In genomic region chr3:61736506-61736905, GRCh38 we compare ENCODE assay signal across 24 cellular contexts.
DNase-seq lines count a peak whose midpoint lies in the region; ATAC-seq, FAIRE-seq and TF ChIP-seq lines count a peak whose summit lies in the region.
"Had no signal": no experiment of that assay in that cellular context is flagged by ENCODE, and none has a peak within 500 bp of the region (broad histone marks: within the 10 kb centered on the region; RNA-seq: fewer than 3 reads in every experiment).

No MANE protein-coding gene starts in this region.

- H3K4me2 ChIP-seq in astrocyte (ENCODE audit: low read length) (no peak overlapping the region), keratinocyte (ENCODE audit: control insufficient read depth, extremely low read depth, insufficient read depth, low read depth, low read length) (no peak overlapping the region)

- H3K4me3 Mint-ChIP-seq in astrocyte (ENCODE audit: unreplicated experiment) = no peak overlapping the region
- H3K4me3 Mint-ChIP-seq: B cell, CD14-positive monocyte had no signal

- H3K9me1 ChIP-seq in keratinocyte (ENCODE audit: control insufficient read depth, extremely low read depth, insufficient read depth, low read length) = no peaks in the 10 kb centered on the region

- no peak overlapping the region for H3K27ac Mint-ChIP-seq in astrocyte (ENCODE audit: unreplicated experiment)
- H3K27ac Mint-ChIP-seq: B cell, CD14-positive monocyte had no signal

- H3K36me3 Mint-ChIP-seq in astrocyte (ENCODE audit: low read depth, unreplicated experiment) = no peaks in the 10 kb centered on the region
- H3K36me3 Mint-ChIP-seq: CD14-positive monocyte had no signal

- H3K9me3 ChIP-seq in astrocyte (ENCODE audit: insufficient read depth, low read depth, low read length) (no peaks in the 10 kb centered on the region), keratinocyte (ENCODE audit: control insufficient read depth, low read depth, low read length) (no peaks in the 10 kb centered on the region)
- H3K9me3 ChIP-seq: SJCRH30 had no signal

- H2AFZ ChIP-seq in astrocyte (ENCODE audit: low read depth, low read length) (no peak overlapping the region), keratinocyte (ENCODE audit: control insufficient read depth, low read length) (no peak overlapping the region)

- H3K4me1 Mint-ChIP-seq in astrocyte (ENCODE audit: low read depth, unreplicated experiment) = peaks cover 2% of the 10 kb centered on the region
- H3K4me1 Mint-ChIP-seq: B cell, CD14-positive monocyte had no signal

- DNase-seq in A172 (ENCODE audit: low spot score) (peak; percentile 21), HT1080 (ENCODE audit: low read depth) (peak; percentile 47), astrocyte (ENCODE audit: low read depth) (peak; percentile 3), keratinocyte (ENCODE audit: low read depth, low spot score) (no peak), OCI-M2 (lab: John Stamatoyannopoulos, UW; ENCODE audit: unreplicated experiment) (no peak), NCI-H2196 treated with DMSO at 0.1 percent for 48 hours (lab: John Stamatoyannopoulos, UW; ENCODE audit: unreplicated experiment) (no peak)
- no peak for DNase-seq in activated CD4-positive, alpha-beta T cell treated with anti-CD3 and anti-CD28 coated beads for 48 hours
- DNase-seq: DMS53, EL, GOT3, Kasumi-1, NCI-H1092, NCI-H1436, NCI-H1930, NCI-H226, NCI-H510A treated with DMSO at 0.1 percent for 48 hours, NCI-H748 treated with DMSO at 0.1 percent for 48 hours, SJCRH30, T-helper 1 cell had no signal

- H3K27ac ChIP-seq in astrocyte (ENCODE audit: low read depth, low read length) (no peak overlapping the region), keratinocyte (ENCODE audit: control insufficient read depth, insufficient read depth, low read length) (no peak overlapping the region)
- H3K27ac ChIP-seq: SJCRH30 had no signal

- H4K20me1 ChIP-seq in astrocyte (ENCODE audit: insufficient read depth, low read length) (peaks cover 24% of the 10 kb centered on the region), keratinocyte (ENCODE audit: control insufficient read depth, extremely low read depth, insufficient read depth, low read length) (no peaks in the 10 kb centered on the region)

- ATAC-seq in GM18498 (IDR thresholded peaks at IDR 0.05; ENCODE audit: unreplicated experiment) = no peak

- dilution Hi-C loops in keratinocyte (cut with MboI; ENCODE audit: extremely low pct_ligation_motif_present, low sequenced_read_pairs) = no loop called here

- no peak overlapping the region for H3K4me3 ChIP-seq in astrocyte (ENCODE audit: insufficient read depth, low read depth, low read length)
- no peak overlapping the region for H3K4me3 ChIP-seq in keratinocyte (ENCODE audit: control insufficient read depth in 2 of 3, extremely low read depth in 1 of 3, insufficient read depth in 2 of 3, low read depth in 1 of 3, low read length in 3 of 3)
- H3K4me3 ChIP-seq: SJCRH30 had no signal

- H3K79me2 ChIP-seq in astrocyte (ENCODE audit: insufficient read depth, low read length) = no peaks in the 10 kb centered on the region
- H3K79me2 ChIP-seq in keratinocyte (ENCODE audit: control insufficient read depth, insufficient read depth, low read length) = peaks cover 2% of the 10 kb centered on the region

- no peaks in the 10 kb centered on the region for H3K9me3 Mint-ChIP-seq in astrocyte (ENCODE audit: unreplicated experiment)

- H3K36me3 ChIP-seq in astrocyte (ENCODE audit: insufficient read depth, low read length) (no peaks in the 10 kb centered on the region), keratinocyte (ENCODE audit: control insufficient read depth in 2 of 2, extremely low read depth in 1 of 2, insufficient read depth in 2 of 2, low read length in 2 of 2) (no peaks in the 10 kb centered on the region)
- H3K36me3 ChIP-seq: SJCRH30 had no signal

- no peaks in the 10 kb centered on the region for H3K27me3 ChIP-seq in astrocyte (ENCODE audit: insufficient read depth, low read length)
- H3K27me3 ChIP-seq in keratinocyte (ENCODE audit: control insufficient read depth, extremely low read depth, insufficient read depth, low read length) = no peaks in the 10 kb centered on the region
- H3K27me3 ChIP-seq: SJCRH30 had no signal

- H3K9ac ChIP-seq in astrocyte (ENCODE audit: low read length) (no peak overlapping the region), keratinocyte (ENCODE audit: control insufficient read depth, extremely low read depth, insufficient read depth, low read length) (no peak overlapping the region)

- FAIRE-seq in astrocyte (lab: Jason Lieb, UNC) = no peak
- FAIRE-seq in keratinocyte (lab: Jason Lieb, UNC) = peak; percentile 41
- FAIRE-seq: A204.1, D721Med had no signal

- no peaks in the 10 kb centered on the region for H3K27me3 Mint-ChIP-seq in astrocyte (ENCODE audit: low read depth, unreplicated experiment)
- H3K27me3 Mint-ChIP-seq: B cell had no signal

- no peak for TF ChIP-seq CTCF in astrocyte (IDR thresholded peaks at IDR 0.05; ENCODE audit: insufficient read depth, low read depth, low read length)
- TF ChIP-seq CTCF in keratinocyte (optimal IDR thresholded peaks at IDR 0.05 in 1 of 3, IDR thresholded peaks at IDR 0.05 in 1 of 3, conservative IDR thresholded peaks at IDR 0.05 in 1 of 3; ENCODE audit: extremely low read depth in 1 of 3, insufficient read depth in 2 of 3, low read length in 3 of 3) = no peak

- no peaks in the 10 kb centered on the region for H3K4me1 ChIP-seq in astrocyte (ENCODE audit: insufficient read depth, low read length)
- H3K4me1 ChIP-seq in keratinocyte (ENCODE audit: control insufficient read depth, extremely low read depth, insufficient read depth, low read length) = no peaks in the 10 kb centered on the region

Comparison
In these comparisons a context has a peak if more than half of its experiments do, and no peak if none do; other contexts are left out.
1. DNase-seq: peak in A172 (single experiment), HT1080 (single experiment) and astrocyte (single experiment); none in keratinocyte (single experiment), activated CD4-positive, alpha-beta T cell treated with anti-CD3 and anti-CD28 coated beads for 48 hours (single experiment), OCI-M2 (single experiment) and NCI-H2196 treated with DMSO at 0.1 percent for 48 hours (single experiment).